Comparison of ENCODE assay signal across 19 cellular contexts in the genomic region with DNA sequence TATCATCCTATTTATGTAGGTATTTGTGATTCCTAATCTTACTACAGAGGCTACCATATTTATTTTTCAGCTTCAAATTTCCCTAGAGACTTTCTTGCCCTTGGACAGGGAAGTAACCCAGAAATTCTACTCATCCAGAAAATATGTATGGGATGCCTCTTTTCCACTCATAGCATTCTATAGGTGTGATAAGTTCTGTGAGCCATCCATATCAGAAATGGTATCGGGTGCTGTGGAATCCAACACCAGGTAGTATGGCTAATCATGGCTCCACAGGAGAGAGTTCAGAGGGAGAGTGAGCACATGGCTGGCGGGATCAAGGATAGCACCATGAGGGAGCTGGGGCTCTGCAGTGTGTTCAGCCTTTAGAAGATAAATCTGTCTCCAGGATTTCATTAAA.
DNase-seq lines count a peak whose midpoint lies in the region; ATAC-seq and TF ChIP-seq lines count a peak whose summit lies in the region.
"Had no signal": no experiment of that assay in that cellular context is flagged by ENCODE, and none has a peak within 500 bp of the region (broad histone marks: within the 10 kb centered on the region; RNA-seq: fewer than 3 reads in every experiment).

No MANE protein-coding gene starts in this region.

- no CpG with 5 or more reads among the region's 2 CpGs for WGBS in mesendoderm (ENCODE audit: extremely low coverage, insufficient coverage, low lambda C conversion rate)

- H2AK5ac ChIP-seq in mesendoderm (ENCODE audit: low read length) = no peak overlapping the region

- no peak overlapping the region for H3K4me3 ChIP-seq in epithelial cell of esophagus (ENCODE audit: low read length)
- no peak overlapping the region for H3K4me3 ChIP-seq in mesendoderm (ENCODE audit: low read length)
- H3K4me3 ChIP-seq: K562, MG63 had no signal

- ATAC-seq in GM21367 (IDR thresholded peaks at IDR 0.05; ENCODE audit: unreplicated experiment) (no peak), GM18868 (IDR thresholded peaks at IDR 0.05; ENCODE audit: unreplicated experiment) (no peak), HG03108 (IDR thresholded peaks at IDR 0.05; ENCODE audit: unreplicated experiment) (no peak)
- ATAC-seq: HepG2, K562 had no signal

- no peak overlapping the region for H4K8ac ChIP-seq in mesendoderm (ENCODE audit: low read depth, low read length)

- H2BK15ac ChIP-seq in mesendoderm (replicated peaks; ENCODE audit: low read depth) = no peak overlapping the region

- H3K9ac ChIP-seq in mesendoderm (ENCODE audit: low read length) = no peak overlapping the region

- DNase-seq in EL (peak; percentile 52), LHCN-M2 (ENCODE audit: low read depth) (peak; percentile 13), epithelial cell of esophagus (ENCODE audit: low read depth) (peak; percentile 84), mesendoderm (no peak), NCI-H2171 treated with DMSO at 0.1 percent for 48 hours (lab: John Stamatoyannopoulos, UW) (no peak)
- DNase-seq: Calu3, DND-41, Kasumi-1, MG63, NCI-H1105 treated with DMSO at 0.1 percent for 48 hours, NCI-H2029, NCI-H526 treated with DMSO at 0.1 percent for 48 hours, SHP77 treated with DMSO at 0.1 percent for 48 hours had no signal

- no peak for TF ChIP-seq CTCF in epithelial cell of esophagus (IDR thresholded peaks at IDR 0.05; ENCODE audit: insufficient read depth, low read depth, low read length, missing control alignments)

- no peaks in the 10 kb centered on the region for H3K79me2 ChIP-seq in mesendoderm (ENCODE audit: control insufficient read depth, insufficient read depth, low read length)

- H3K23ac ChIP-seq in mesendoderm (ENCODE audit: low read length) = no peak overlapping the region

- peaks cover 1% of the 10 kb centered on the region for H3K4me1 ChIP-seq in mesendoderm (ENCODE audit: control insufficient read depth, low read depth, low read length)

- H3K27me3 ChIP-seq in mesendoderm (ENCODE audit: insufficient read depth, low read length, poor library complexity) = no peaks in the 10 kb centered on the region
- H3K27me3 ChIP-seq: MG63 had no signal

- peak overlapping the region; percentile 51 for H3K18ac ChIP-seq in mesendoderm (ENCODE audit: low read length)

- no peak overlapping the region for H3K4me2 ChIP-seq in mesendoderm (ENCODE audit: low read length)

- no peak overlapping the region for H4K5ac ChIP-seq in mesendoderm (ENCODE audit: low read length)

- no peak overlapping the region for H3K56ac ChIP-seq in mesendoderm (ENCODE audit: low read length)

- H3K4ac ChIP-seq in mesendoderm (ENCODE audit: low read depth, low read length) = peak overlapping the region; percentile 36

- no peaks in the 10 kb centered on the region for H3K79me1 ChIP-seq in mesendoderm (ENCODE audit: low read length)

- no peak overlapping the region for H3K27ac ChIP-seq in mesendoderm (ENCODE audit: low read depth, low read length)
- H3K27ac ChIP-seq: RWPE1 had no signal

- no peak overlapping the region for H2BK120ac ChIP-seq in mesendoderm (ENCODE audit: low read depth, low read length)

- no peaks in the 10 kb centered on the region for H3K36me3 ChIP-seq in mesendoderm (ENCODE audit: control insufficient read depth, insufficient read depth, low read length)

- no peak overlapping the region for H2BK5ac ChIP-seq in mesendoderm (ENCODE audit: low read length)

Comparison
In these comparisons a context has a peak if more than half of its experiments do, and no peak if none do; other contexts are left out.
1. DNase-seq: peak in EL (single experiment), LHCN-M2 (single experiment) and epithelial cell of esophagus (single experiment); none in mesendoderm (single experiment) and NCI-H2171 treated with DMSO at 0.1 percent for 48 hours (single experiment).